In genomic region chr3:187015903-187016638, GRCh38 we compare ENCODE assay signal across 8 cellular contexts.
DNase-seq lines count a peak whose midpoint lies in the region; ATAC-seq and TF ChIP-seq lines count a peak whose summit lies in the region.

No MANE protein-coding gene starts in this region.

- DNase-seq in activated CD4-positive, alpha-beta memory T cell treated with anti-CD3 and anti-CD28 coated beads for 36 hours: no peak
- no peak for DNase-seq in activated CD4-positive, alpha-beta memory T cell treated with anti-CD3 and anti-CD28 coated beads, Interleukin-2, amount 10 ng/mL, durations not matched to agents 7 days and 5 days
- DNase-seq in NCI-H2196 treated with DMSO at 0.1 percent for 48 hours (lab: John Stamatoyannopoulos, UW; ENCODE audit: unreplicated experiment) (peak; percentile 94), osteocyte (ENCODE audit: extremely low spot score, unreplicated experiment) (peak; percentile 32), GF-D8 (lab: John Stamatoyannopoulos, UW) (no peak), HuH-7 (ENCODE audit: low spot score) (no peak)
- DNase-seq in central memory CD4-positive, alpha-beta T cell: no peak

- POLR2A ChIA-PET in activated CD4-positive, alpha-beta memory T cell treated with anti-CD3 and anti-CD28 coated beads for 36 hours (lab: Charles Lee): interaction anchor here (0.6 to 1.1 kb wide), 3 partner anchors 10 to 17 kb away, joined by 3 to 4 read pairs (median 3); no protein-coding TSS in a partner anchor
- POLR2A ChIA-PET in activated CD4-positive, alpha-beta memory T cell treated with anti-CD3 and anti-CD28 coated beads, Interleukin-2, amount 10 ng/mL, durations not matched to agents 7 days and 5 days (lab: Charles Lee): interaction anchor here (1.4 kb wide), 2 partner anchors 10 to 15 kb away, joined by 4 to 5 read pairs; no protein-coding TSS in a partner anchor

- intact Hi-C loops in activated CD4-positive, alpha-beta memory T cell treated with anti-CD3 and anti-CD28 coated beads for 36 hours (cut with micrococcal nuclease): no loop called here

- H3K9me3 Mint-ChIP-seq in activated CD4-positive, alpha-beta memory T cell treated with anti-CD3 and anti-CD28 coated beads for 36 hours: no peaks in the 10 kb centered on the region
- no peaks in the 10 kb centered on the region for H3K9me3 Mint-ChIP-seq in activated CD4-positive, alpha-beta memory T cell treated with anti-CD3 and anti-CD28 coated beads, Interleukin-2, amount 10 ng/mL, durations not matched to agents 7 days and 5 days
- H3K9me3 Mint-ChIP-seq in osteocyte (ENCODE audit: unreplicated experiment): no peaks in the 10 kb centered on the region

- CTCF ChIA-PET in activated CD4-positive, alpha-beta memory T cell treated with anti-CD3 and anti-CD28 coated beads for 36 hours (lab: Charles Lee): interaction anchor here (0.9 to 1.0 kb wide), 2 partner anchors 11 to 84 kb away, joined by 3 read pairs; no protein-coding TSS in a partner anchor
- CTCF ChIA-PET in activated CD4-positive, alpha-beta memory T cell treated with anti-CD3 and anti-CD28 coated beads, Interleukin-2, amount 10 ng/mL, durations not matched to agents 7 days and 5 days (lab: Charles Lee): no interaction called here

- peaks cover 28% of the 10 kb centered on the region for H3K36me3 Mint-ChIP-seq in activated CD4-positive, alpha-beta memory T cell treated with anti-CD3 and anti-CD28 coated beads for 36 hours
- peaks cover 69% of the 10 kb centered on the region for H3K36me3 Mint-ChIP-seq in activated CD4-positive, alpha-beta memory T cell treated with anti-CD3 and anti-CD28 coated beads, Interleukin-2, amount 10 ng/mL, durations not matched to agents 7 days and 5 days (ENCODE audit: low read depth)
- H3K36me3 Mint-ChIP-seq in osteocyte (ENCODE audit: unreplicated experiment): peaks cover 21% of the 10 kb centered on the region

- peaks cover 69% of the 10 kb centered on the region for H3K4me1 Mint-ChIP-seq in activated CD4-positive, alpha-beta memory T cell treated with anti-CD3 and anti-CD28 coated beads for 36 hours (ENCODE audit: low read depth)
- H3K4me1 Mint-ChIP-seq in activated CD4-positive, alpha-beta memory T cell treated with anti-CD3 and anti-CD28 coated beads, Interleukin-2, amount 10 ng/mL, durations not matched to agents 7 days and 5 days: peaks cover 66% of the 10 kb centered on the region
- peaks cover 29% of the 10 kb centered on the region for H3K4me1 Mint-ChIP-seq in osteocyte (ENCODE audit: unreplicated experiment)

- ATAC-seq in HG02610 (IDR thresholded peaks at IDR 0.05; ENCODE audit: unreplicated experiment): peak; percentile 53

- no peaks in the 10 kb centered on the region for H3K27me3 Mint-ChIP-seq in activated CD4-positive, alpha-beta memory T cell treated with anti-CD3 and anti-CD28 coated beads for 36 hours
- H3K27me3 Mint-ChIP-seq in activated CD4-positive, alpha-beta memory T cell treated with anti-CD3 and anti-CD28 coated beads, Interleukin-2, amount 10 ng/mL, durations not matched to agents 7 days and 5 days: no peaks in the 10 kb centered on the region
- H3K27me3 Mint-ChIP-seq in osteocyte (ENCODE audit: unreplicated experiment): no peaks in the 10 kb centered on the region

- H3K4me3 Mint-ChIP-seq in activated CD4-positive, alpha-beta memory T cell treated with anti-CD3 and anti-CD28 coated beads for 36 hours: no peak overlapping the region
- no peak overlapping the region for H3K4me3 Mint-ChIP-seq in activated CD4-positive, alpha-beta memory T cell treated with anti-CD3 and anti-CD28 coated beads, Interleukin-2, amount 10 ng/mL, durations not matched to agents 7 days and 5 days
- H3K4me3 Mint-ChIP-seq in osteocyte (ENCODE audit: unreplicated experiment): no peak overlapping the region

- H3K27ac Mint-ChIP-seq in activated CD4-positive, alpha-beta memory T cell treated with anti-CD3 and anti-CD28 coated beads for 36 hours: peak overlapping the region; percentile 43
- no peak overlapping the region for H3K27ac Mint-ChIP-seq in activated CD4-positive, alpha-beta memory T cell treated with anti-CD3 and anti-CD28 coated beads, Interleukin-2, amount 10 ng/mL, durations not matched to agents 7 days and 5 days
- H3K27ac Mint-ChIP-seq in osteocyte (ENCODE audit: unreplicated experiment): no peak overlapping the region

- no peak for TF ChIP-seq CTCF in osteocyte (IDR thresholded peaks at IDR 0.05)

Comparison
In these comparisons a context has a peak if more than half of its experiments do, and no peak if none do; other contexts are left out.
1. DNase-seq: peak in NCI-H2196 treated with DMSO at 0.1 percent for 48 hours (single experiment) and osteocyte (single experiment); none in activated CD4-positive, alpha-beta memory T cell treated with anti-CD3 and anti-CD28 coated beads for 36 hours (single experiment), activated CD4-positive, alpha-beta memory T cell treated with anti-CD3 and anti-CD28 coated beads, Interleukin-2, amount 10 ng/mL, durations not matched to agents 7 days and 5 days (single experiment), central memory CD4-positive, alpha-beta T cell (single experiment), GF-D8 (single experiment) and HuH-7 (single experiment).